Comparison of ENCODE assay signal across 8 cellular contexts in the genomic region with DNA sequence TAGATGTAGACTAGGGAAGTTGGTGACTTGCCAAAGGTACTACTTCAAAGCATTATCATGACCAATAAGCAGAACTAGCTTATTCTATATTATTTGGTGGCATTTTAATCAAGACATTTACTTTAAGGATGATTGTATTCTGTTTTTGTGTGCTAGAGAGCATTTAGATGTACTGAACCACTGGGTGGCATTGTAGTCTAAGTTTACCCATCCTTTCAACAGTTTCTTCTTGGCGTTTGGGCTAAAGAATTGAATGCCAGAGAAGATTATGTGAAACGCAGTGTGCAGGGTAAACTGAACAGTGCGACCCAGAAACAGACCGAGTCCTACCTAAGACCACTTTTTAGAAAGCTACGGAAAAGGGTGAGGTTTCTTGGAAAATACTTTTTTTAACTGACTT. TPM values are rescaled to one million over a fixed set of nuclear protein-coding genes. Genes with fewer than 3 reads are reported as not detected.
DNase-seq lines count a peak whose midpoint lies in the region; ATAC-seq and TF ChIP-seq lines count a peak whose summit lies in the region.

No MANE protein-coding gene starts in this region.

- H3K27me3 Mint-ChIP-seq in Caco-2 (ENCODE audit: insufficient read depth, unreplicated experiment) = no peaks in the 10 kb centered on the region

- H2BK120ac ChIP-seq in mesenchymal stem cell (ENCODE audit: low read depth, low read length) = no peak overlapping the region

- peaks cover 9% of the 10 kb centered on the region for H3K79me1 ChIP-seq in mesenchymal stem cell (replicated peaks; ENCODE audit: low read length, poor library complexity, severe bottlenecking)

- peak overlapping the region; percentile 42 for H3K27ac Mint-ChIP-seq in Caco-2 (ENCODE audit: unreplicated experiment)

- CTCF ChIA-PET in Caco-2 (lab: Charles Lee) = interaction anchor here (0.7 to 0.9 kb wide), 2 partner anchors 15 to 46 kb away, joined by 3 read pairs; no protein-coding TSS in a partner anchor

- WGBS in mesenchymal stem cell = 55% methylated on average over 3 of the region's 5 CpGs

- H3F3A ChIP-seq in Loucy (ENCODE audit: low read depth) = no peaks in the 10 kb centered on the region

- no peak overlapping the region for H4K91ac ChIP-seq in mesenchymal stem cell (ENCODE audit: low read length)

- H3K9me3 Mint-ChIP-seq in Caco-2 (ENCODE audit: unreplicated experiment) = no peaks in the 10 kb centered on the region

- no peaks in the 10 kb centered on the region for H3K9me2 ChIP-seq in Loucy (replicated peaks; ENCODE audit: low read depth, low read length)

- H2AFZ ChIP-seq in Loucy (ENCODE audit: low read length) (no peak overlapping the region), mesenchymal stem cell (ENCODE audit: low read depth, low read length) (no peak overlapping the region)

- no peaks in the 10 kb centered on the region for H3K9me3 ChIP-seq in Caco-2
- no peaks in the 10 kb centered on the region for H3K9me3 ChIP-seq in Loucy (ENCODE audit: insufficient read depth, low read depth, low read length)
- no peaks in the 10 kb centered on the region for H3K9me3 ChIP-seq in mesenchymal stem cell (ENCODE audit: control insufficient read depth, low read length)

- H3K4ac ChIP-seq in mesenchymal stem cell (ENCODE audit: low read depth in 1 of 2, low read length in 2 of 2) = no peak overlapping the region

- H3K9ac ChIP-seq in Loucy (ENCODE audit: low read depth, low read length, poor library complexity, severe bottlenecking) (no peak overlapping the region), mesenchymal stem cell (ENCODE audit: low read length) (no peak overlapping the region)

- no peak overlapping the region for H2AK5ac ChIP-seq in mesenchymal stem cell (ENCODE audit: low read length, severe bottlenecking)

- H3K4me1 Mint-ChIP-seq in Caco-2 (ENCODE audit: low read depth, unreplicated experiment) = peaks cover 30% of the 10 kb centered on the region

- no peak overlapping the region for H3K14ac ChIP-seq in mesenchymal stem cell (ENCODE audit: low read length in 2 of 2)

- H2BK5ac ChIP-seq in mesenchymal stem cell (ENCODE audit: low read depth, low read length, poor library complexity, severe bottlenecking) = no peak overlapping the region

- no peak overlapping the region for H3K27ac ChIP-seq in mesenchymal stem cell (ENCODE audit: low read length, poor library complexity, severe bottlenecking)

- H3K23ac ChIP-seq in mesenchymal stem cell (ENCODE audit: low read length in 2 of 2) = no peak overlapping the region

- H3K4me1 ChIP-seq in Caco-2 (peaks cover 28% of the 10 kb centered on the region), Loucy (ENCODE audit: insufficient read depth, low read length, poor library complexity, severe bottlenecking) (peaks cover 32% of the 10 kb centered on the region), mesenchymal stem cell (ENCODE audit: control insufficient read depth, insufficient read depth, low read depth, low read length) (peaks cover 8% of the 10 kb centered on the region)

- H3K4me3 ChIP-seq in Caco-2 (ENCODE audit: low read depth, low read length) (no peak overlapping the region), Loucy (ENCODE audit: low read length, poor library complexity, severe bottlenecking) (no peak overlapping the region), mesenchymal stem cell (ENCODE audit: insufficient read depth in 1 of 2, low read depth in 1 of 2, low read length in 2 of 2) (no peak overlapping the region)

- ATAC-seq in HG02973 (IDR thresholded peaks at IDR 0.05; ENCODE audit: unreplicated experiment) (no peak), left colon (no peak)

- BruUV-seq in Caco-2 (replicated peaks; lab: Mats Ljungman, UMichigan) = no TSS peak

- DNase-seq in Caco-2 (peak in 1 of 2 experiments; percentile 49), cerebellum (ENCODE audit: low spot score) (peak; percentile 28), mesenchymal stem cell (peak; percentile 60), NCI-H1436 (lab: John Stamatoyannopoulos, UW) (no peak), left colon (no peak)
- no peak for DNase-seq in stimulated activated CD4-positive, alpha-beta T cell treated with anti-CD3 and anti-CD28 coated beads, Interleukin-15, amount 100 ng/mL, for 24 hours

- H3K4me2 ChIP-seq in Loucy (ENCODE audit: low read depth, low read length, poor library complexity, severe bottlenecking) = no peak overlapping the region
- no peak overlapping the region for H3K4me2 ChIP-seq in mesenchymal stem cell (ENCODE audit: low read length, poor library complexity, severe bottlenecking)

- H2BK15ac ChIP-seq in mesenchymal stem cell (ENCODE audit: low read depth, poor library complexity, severe bottlenecking) = no peak overlapping the region

- no peak overlapping the region for H4K8ac ChIP-seq in mesenchymal stem cell (ENCODE audit: low read length)

- peak; percentile 49 to 58 for TF ChIP-seq CTCF in Caco-2 (IDR thresholded peaks at IDR 0.05; ENCODE audit: insufficient read depth in 1 of 2, low read depth in 1 of 2, low read length in 1 of 2, severe bottlenecking in 1 of 2, unreplicated experiment in 1 of 2)
- TF ChIP-seq CTCF in Loucy (conservative IDR thresholded peaks at IDR 0.05; ENCODE audit: low read length) = peak; percentile 55

- no peak overlapping the region for H3K4me3 Mint-ChIP-seq in Caco-2 (ENCODE audit: unreplicated experiment)

- no peaks in the 10 kb centered on the region for H4K20me1 ChIP-seq in Loucy (ENCODE audit: insufficient read depth, low read length, poor library complexity, severe bottlenecking)

- POLR2A ChIA-PET in Caco-2 (lab: Charles Lee) = no interaction called here

- no peaks in the 10 kb centered on the region for H3K27me3 ChIP-seq in Caco-2 (replicated peaks; ENCODE audit: control insufficient read depth, insufficient read depth, low read length)
- no peaks in the 10 kb centered on the region for H3K27me3 ChIP-seq in Loucy (ENCODE audit: insufficient read depth, low read length, poor library complexity, severe bottlenecking)
- no peaks in the 10 kb centered on the region for H3K27me3 ChIP-seq in mesenchymal stem cell (ENCODE audit: control insufficient read depth in 1 of 2, insufficient read depth in 1 of 2, low read length in 2 of 2)

- no peak overlapping the region for H3K18ac ChIP-seq in mesenchymal stem cell (ENCODE audit: low read depth in 1 of 2, low read length in 2 of 2)

- H2BK12ac ChIP-seq in mesenchymal stem cell (ENCODE audit: low read length in 2 of 2) = no peak overlapping the region

- peaks cover 64% of the 10 kb centered on the region for H3K36me3 Mint-ChIP-seq in Caco-2 (ENCODE audit: insufficient read depth, unreplicated experiment)

- H3K36me3 ChIP-seq in Caco-2 (ENCODE audit: control insufficient read depth, insufficient read depth, low read length) (peaks cover 3% of the 10 kb centered on the region), Loucy (ENCODE audit: insufficient read depth, low read length) (peaks cover 73% of the 10 kb centered on the region), mesenchymal stem cell (ENCODE audit: control insufficient read depth in 1 of 2, insufficient read depth in 2 of 2, low read depth in 1 of 2, low read length in 2 of 2) (peaks cover 8 to 88% of the 10 kb centered on the region in 2 experiments)

- intact Hi-C loops in Caco-2 (cut with micrococcal nuclease; ENCODE audit: unreplicated experiment) (loop anchor here (1.0 to 5.0 kb wide), 3 partner anchors 37 to 165 kb away; no protein-coding TSS in a partner anchor), left colon (cut with DNase I, micrococcal nuclease) (loop anchor here in 1 of 2 donors (10.0 kb wide), 1 partner anchor 161 kb away; no protein-coding TSS in a partner anchor)

- no peaks in the 10 kb centered on the region for H3K79me2 ChIP-seq in Loucy (ENCODE audit: insufficient read depth, low read length)

RNA-seq across cellular contexts. Expression of a gene that starts 26.8 kb away (rescaled TPM):
- total RNA-seq in Caco-2 (2022) (31.0 and 32.0 TPM in 2 replicates), cerebellum (32.1 TPM), left colon (10 to 100 TPM; 19.8 to 22.4 TPM)
- 15.6 TPM for polyA plus RNA-seq in mesenchymal stem cell (2013, experiment 1 of 2)
- 17.1 TPM for polyA plus RNA-seq in mesenchymal stem cell (2013, experiment 2 of 2)

Comparison
In these comparisons a context has a peak if more than half of its experiments do, and no peak if none do; other contexts are left out.
1. DNase-seq: peak in cerebellum (single experiment) and mesenchymal stem cell (single experiment); none in NCI-H1436 (single experiment), stimulated activated CD4-positive, alpha-beta T cell treated with anti-CD3 and anti-CD28 coated beads, Interleukin-15, amount 100 ng/mL, for 24 hours (single experiment) and left colon (0 of 2).